1 cellular context compared by ENCODE assay signal in the genomic region with DNA sequence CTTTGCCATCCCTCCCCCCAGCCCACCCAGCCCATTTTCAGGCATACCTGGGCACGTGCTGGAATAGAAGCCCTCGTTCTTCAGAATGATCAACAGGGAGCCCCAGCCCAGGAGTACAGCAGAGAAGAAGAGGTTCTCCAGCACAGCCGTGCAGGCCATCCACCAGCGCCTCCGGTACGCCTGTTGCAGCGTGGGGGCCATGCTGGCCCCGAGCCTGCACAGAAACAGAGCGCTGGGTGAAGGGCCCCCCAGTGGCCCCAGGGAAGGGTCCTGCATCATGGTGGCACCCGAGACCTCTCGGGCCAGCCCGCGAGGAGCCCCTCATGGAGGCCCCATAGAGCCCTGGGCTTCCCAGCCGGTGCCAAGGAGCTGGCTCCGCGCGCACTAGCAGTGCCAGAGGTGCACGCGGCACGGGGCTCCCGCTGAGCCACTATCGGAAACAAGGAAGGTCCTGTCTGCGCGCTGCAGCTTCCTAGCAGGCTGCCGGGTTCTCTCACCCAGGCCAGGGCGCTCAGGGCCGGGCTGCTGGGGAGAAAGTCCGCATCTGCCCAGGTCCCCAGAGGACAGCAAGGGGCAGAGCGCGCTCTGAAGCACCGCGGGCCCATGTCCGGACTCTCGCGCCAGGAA.
A peak's percentile ranks its signal among the peaks of the same experiment; 100 is the strongest.
TF ChIP-seq lines count a peak whose summit lies in the region.

No MANE protein-coding gene starts in this region.

TF ChIP-seq in K562, 482 proteins besides CTCF, POLR2A, EP300 and RAD21:
- TF ChIP-seq ERF (CRISPR knock-in tag; IDR thresholded peaks at IDR 0.05) (no peak), MBD2 (IDR thresholded peaks at IDR 0.05; ENCODE audit: borderline replicate concordance, low read depth) (0 out of 2 replicates have a peak, but pooled peaks have one; percentile 22), MYBL2 (IDR thresholded peaks at IDR 0.05; ENCODE audit: low read depth) (no peak), MYBL2 (CRISPR knock-in tag; IDR thresholded peaks at IDR 0.05; ENCODE audit: borderline replicate concordance) (0 out of 2 replicates have a peak, but pooled peaks have one; percentile 35), POU5F1 (IDR thresholded peaks at IDR 0.05; ENCODE audit: borderline replicate concordance, low read depth, low read length, partially characterized antibody) (no peak), HDAC6 (IDR thresholded peaks at IDR 0.05; ENCODE audit: low read depth, low read length) (peak; percentile 31; the same call in 1 of the 2 replicates), BCL6 (CRISPR knock-in tag; IDR thresholded peaks at IDR 0.05) (no peak), FOXP1 (CRISPR knock-in tag; IDR thresholded peaks at IDR 0.05) (0 out of 2 replicates have a peak, but pooled peaks have one; percentile 54), JUN (IDR thresholded peaks at IDR 0.05; ENCODE audit: borderline replicate concordance, low read depth, low read length) (no peak), JUN (CRISPR knock-in tag; IDR thresholded peaks at IDR 0.05; ENCODE audit: borderline replicate concordance) (0 out of 2 replicates have a peak, but pooled peaks have one; percentile 76), POLR2G (IDR thresholded peaks at IDR 0.05; ENCODE audit: low read depth, low read length) (peak; percentile 60), DNMT1 (IDR thresholded peaks at IDR 0.05) (no peak), YY1 (IDR thresholded peaks at IDR 0.05; ENCODE audit: borderline replicate concordance in 1 of 3, control insufficient read depth in 1 of 3, extremely low read depth in 1 of 3, insufficient read depth in 3 of 3, insufficient read length in 1 of 3, insufficient replicate concordance in 2 of 3, low read depth in 1 of 3, low read length in 2 of 3) (peak in 1 of 3 experiments; percentile 7), MAZ (CRISPR knock-in tag; conservative IDR thresholded peaks at IDR 0.05 in 1 of 2, IDR thresholded peaks at IDR 0.05 in 1 of 2) (peak in 1 of 2 experiments; percentile 26; a peak in 1 of 4 replicates), RBFOX2 (IDR thresholded peaks at IDR 0.05; ENCODE audit: low read depth, low read length) (peak; percentile 65), ZNF699 (CRISPR knock-in tag; IDR thresholded peaks at IDR 0.05; ENCODE audit: insufficient replicate concordance) (no peak)
- TF ChIP-seq, protein P1, sequence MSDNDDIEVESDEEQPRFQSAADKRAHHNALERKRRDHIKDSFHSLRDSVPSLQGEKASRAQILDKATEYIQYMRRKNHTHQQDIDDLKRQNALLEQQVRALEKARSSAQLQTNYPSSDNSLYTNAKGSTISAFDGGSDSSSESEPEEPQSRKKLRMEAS (CRISPR knock-in tag; IDR thresholded peaks at IDR 0.05): peak; percentile 63; the same call in 1 of the 2 replicates
- TF ChIP-seq, protein P2, sequence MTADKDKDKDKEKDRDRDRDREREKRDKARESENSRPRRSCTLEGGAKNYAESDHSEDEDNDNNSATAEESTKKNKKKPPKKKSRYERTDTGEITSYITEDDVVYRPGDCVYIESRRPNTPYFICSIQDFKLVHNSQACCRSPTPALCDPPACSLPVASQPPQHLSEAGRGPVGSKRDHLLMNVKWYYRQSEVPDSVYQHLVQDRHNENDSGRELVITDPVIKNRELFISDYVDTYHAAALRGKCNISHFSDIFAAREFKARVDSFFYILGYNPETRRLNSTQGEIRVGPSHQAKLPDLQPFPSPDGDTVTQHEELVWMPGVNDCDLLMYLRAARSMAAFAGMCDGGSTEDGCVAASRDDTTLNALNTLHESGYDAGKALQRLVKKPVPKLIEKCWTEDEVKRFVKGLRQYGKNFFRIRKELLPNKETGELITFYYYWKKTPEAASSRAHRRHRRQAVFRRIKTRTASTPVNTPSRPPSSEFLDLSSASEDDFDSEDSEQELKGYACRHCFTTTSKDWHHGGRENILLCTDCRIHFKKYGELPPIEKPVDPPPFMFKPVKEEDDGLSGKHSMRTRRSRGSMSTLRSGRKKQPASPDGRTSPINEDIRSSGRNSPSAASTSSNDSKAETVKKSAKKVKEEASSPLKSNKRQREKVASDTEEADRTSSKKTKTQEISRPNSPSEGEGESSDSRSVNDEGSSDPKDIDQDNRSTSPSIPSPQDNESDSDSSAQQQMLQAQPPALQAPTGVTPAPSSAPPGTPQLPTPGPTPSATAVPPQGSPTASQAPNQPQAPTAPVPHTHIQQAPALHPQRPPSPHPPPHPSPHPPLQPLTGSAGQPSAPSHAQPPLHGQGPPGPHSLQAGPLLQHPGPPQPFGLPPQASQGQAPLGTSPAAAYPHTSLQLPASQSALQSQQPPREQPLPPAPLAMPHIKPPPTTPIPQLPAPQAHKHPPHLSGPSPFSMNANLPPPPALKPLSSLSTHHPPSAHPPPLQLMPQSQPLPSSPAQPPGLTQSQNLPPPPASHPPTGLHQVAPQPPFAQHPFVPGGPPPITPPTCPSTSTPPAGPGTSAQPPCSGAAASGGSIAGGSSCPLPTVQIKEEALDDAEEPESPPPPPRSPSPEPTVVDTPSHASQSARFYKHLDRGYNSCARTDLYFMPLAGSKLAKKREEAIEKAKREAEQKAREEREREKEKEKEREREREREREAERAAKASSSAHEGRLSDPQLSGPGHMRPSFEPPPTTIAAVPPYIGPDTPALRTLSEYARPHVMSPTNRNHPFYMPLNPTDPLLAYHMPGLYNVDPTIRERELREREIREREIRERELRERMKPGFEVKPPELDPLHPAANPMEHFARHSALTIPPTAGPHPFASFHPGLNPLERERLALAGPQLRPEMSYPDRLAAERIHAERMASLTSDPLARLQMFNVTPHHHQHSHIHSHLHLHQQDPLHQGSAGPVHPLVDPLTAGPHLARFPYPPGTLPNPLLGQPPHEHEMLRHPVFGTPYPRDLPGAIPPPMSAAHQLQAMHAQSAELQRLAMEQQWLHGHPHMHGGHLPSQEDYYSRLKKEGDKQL (CRISPR knock-in tag; IDR thresholded peaks at IDR 0.05; ENCODE audit: borderline replicate concordance): no peak
- TF ChIP-seq, protein P3, sequence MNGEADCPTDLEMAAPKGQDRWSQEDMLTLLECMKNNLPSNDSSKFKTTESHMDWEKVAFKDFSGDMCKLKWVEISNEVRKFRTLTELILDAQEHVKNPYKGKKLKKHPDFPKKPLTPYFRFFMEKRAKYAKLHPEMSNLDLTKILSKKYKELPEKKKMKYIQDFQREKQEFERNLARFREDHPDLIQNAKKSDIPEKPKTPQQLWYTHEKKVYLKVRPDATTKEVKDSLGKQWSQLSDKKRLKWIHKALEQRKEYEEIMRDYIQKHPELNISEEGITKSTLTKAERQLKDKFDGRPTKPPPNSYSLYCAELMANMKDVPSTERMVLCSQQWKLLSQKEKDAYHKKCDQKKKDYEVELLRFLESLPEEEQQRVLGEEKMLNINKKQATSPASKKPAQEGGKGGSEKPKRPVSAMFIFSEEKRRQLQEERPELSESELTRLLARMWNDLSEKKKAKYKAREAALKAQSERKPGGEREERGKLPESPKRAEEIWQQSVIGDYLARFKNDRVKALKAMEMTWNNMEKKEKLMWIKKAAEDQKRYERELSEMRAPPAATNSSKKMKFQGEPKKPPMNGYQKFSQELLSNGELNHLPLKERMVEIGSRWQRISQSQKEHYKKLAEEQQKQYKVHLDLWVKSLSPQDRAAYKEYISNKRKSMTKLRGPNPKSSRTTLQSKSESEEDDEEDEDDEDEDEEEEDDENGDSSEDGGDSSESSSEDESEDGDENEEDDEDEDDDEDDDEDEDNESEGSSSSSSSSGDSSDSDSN (IDR thresholded peaks at IDR 0.05; ENCODE audit: borderline replicate concordance in 1 of 2, low read depth in 2 of 2, low read length in 2 of 2): 0 out of 4 replicates have a peak, but pooled peaks of 1 of the 2 experiments have one; percentile 29
- TF ChIP-seq, protein P4, sequence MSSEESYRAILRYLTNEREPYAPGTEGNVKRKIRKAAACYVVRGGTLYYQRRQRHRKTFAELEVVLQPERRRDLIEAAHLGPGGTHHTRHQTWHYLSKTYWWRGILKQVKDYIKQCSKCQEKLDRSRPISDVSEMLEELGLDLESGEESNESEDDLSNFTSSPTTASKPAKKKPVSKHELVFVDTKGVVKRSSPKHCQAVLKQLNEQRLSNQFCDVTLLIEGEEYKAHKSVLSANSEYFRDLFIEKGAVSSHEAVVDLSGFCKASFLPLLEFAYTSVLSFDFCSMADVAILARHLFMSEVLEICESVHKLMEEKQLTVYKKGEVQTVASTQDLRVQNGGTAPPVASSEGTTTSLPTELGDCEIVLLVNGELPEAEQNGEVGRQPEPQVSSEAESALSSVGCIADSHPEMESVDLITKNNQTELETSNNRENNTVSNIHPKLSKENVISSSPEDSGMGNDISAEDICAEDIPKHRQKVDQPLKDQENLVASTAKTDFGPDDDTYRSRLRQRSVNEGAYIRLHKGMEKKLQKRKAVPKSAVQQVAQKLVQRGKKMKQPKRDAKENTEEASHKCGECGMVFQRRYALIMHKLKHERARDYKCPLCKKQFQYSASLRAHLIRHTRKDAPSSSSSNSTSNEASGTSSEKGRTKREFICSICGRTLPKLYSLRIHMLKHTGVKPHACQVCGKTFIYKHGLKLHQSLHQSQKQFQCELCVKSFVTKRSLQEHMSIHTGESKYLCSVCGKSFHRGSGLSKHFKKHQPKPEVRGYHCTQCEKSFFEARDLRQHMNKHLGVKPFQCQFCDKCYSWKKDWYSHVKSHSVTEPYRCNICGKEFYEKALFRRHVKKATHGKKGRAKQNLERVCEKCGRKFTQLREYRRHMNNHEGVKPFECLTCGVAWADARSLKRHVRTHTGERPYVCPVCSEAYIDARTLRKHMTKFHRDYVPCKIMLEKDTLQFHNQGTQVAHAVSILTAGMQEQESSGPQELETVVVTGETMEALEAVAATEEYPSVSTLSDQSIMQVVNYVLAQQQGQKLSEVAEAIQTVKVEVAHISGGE (CRISPR knock-in tag; IDR thresholded peaks at IDR 0.05): 0 out of 6 replicates have a peak, but pooled peaks of 1 of the 3 experiments have one; percentile 10
- TF ChIP-seq, protein P5, sequence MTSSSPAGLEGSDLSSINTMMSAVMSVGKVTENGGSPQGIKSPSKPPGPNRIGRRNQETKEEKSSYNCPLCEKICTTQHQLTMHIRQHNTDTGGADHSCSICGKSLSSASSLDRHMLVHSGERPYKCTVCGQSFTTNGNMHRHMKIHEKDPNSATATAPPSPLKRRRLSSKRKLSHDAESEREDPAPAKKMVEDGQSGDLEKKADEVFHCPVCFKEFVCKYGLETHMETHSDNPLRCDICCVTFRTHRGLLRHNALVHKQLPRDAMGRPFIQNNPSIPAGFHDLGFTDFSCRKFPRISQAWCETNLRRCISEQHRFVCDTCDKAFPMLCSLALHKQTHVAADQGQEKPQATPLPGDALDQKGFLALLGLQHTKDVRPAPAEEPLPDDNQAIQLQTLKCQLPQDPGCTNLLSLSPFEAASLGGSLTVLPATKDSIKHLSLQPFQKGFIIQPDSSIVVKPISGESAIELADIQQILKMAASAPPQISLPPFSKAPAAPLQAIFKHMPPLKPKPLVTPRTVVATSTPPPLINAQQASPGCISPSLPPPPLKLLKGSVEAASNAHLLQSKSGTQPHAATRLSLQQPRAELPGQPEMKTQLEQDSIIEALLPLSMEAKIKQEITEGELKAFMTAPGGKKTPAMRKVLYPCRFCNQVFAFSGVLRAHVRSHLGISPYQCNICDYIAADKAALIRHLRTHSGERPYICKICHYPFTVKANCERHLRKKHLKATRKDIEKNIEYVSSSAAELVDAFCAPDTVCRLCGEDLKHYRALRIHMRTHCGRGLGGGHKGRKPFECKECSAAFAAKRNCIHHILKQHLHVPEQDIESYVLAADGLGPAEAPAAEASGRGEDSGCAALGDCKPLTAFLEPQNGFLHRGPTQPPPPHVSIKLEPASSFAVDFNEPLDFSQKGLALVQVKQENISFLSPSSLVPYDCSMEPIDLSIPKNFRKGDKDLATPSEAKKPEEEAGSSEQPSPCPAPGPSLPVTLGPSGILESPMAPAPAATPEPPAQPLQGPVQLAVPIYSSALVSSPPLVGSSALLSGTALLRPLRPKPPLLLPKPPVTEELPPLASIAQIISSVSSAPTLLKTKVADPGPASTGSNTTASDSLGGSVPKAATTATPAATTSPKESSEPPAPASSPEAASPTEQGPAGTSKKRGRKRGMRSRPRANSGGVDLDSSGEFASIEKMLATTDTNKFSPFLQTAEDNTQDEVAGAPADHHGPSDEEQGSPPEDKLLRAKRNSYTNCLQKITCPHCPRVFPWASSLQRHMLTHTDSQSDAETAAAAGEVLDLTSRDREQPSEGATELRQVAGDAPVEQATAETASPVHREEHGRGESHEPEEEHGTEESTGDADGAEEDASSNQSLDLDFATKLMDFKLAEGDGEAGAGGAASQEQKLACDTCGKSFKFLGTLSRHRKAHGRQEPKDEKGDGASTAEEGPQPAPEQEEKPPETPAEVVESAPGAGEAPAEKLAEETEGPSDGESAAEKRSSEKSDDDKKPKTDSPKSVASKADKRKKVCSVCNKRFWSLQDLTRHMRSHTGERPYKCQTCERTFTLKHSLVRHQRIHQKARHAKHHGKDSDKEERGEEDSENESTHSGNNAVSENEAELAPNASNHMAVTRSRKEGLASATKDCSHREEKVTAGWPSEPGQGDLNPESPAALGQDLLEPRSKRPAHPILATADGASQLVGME (CRISPR knock-in tag; IDR thresholded peaks at IDR 0.05): 0 out of 2 replicates have a peak, but pooled peaks have one; percentile 38
- TF ChIP-seq, protein P6, sequence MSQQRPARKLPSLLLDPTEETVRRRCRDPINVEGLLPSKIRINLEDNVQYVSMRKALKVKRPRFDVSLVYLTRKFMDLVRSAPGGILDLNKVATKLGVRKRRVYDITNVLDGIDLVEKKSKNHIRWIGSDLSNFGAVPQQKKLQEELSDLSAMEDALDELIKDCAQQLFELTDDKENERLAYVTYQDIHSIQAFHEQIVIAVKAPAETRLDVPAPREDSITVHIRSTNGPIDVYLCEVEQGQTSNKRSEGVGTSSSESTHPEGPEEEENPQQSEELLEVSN (IDR thresholded peaks at IDR 0.05; ENCODE audit: borderline replicate concordance in 1 of 2, extremely low read depth in 1 of 2, insufficient read depth in 1 of 2, insufficient read length in 1 of 2, low read depth in 1 of 2, low read length in 1 of 2, poor library complexity in 1 of 2, severe bottlenecking in 1 of 2): peak in 1 of 2 experiments; percentile 71
